In the genomic region with DNA sequence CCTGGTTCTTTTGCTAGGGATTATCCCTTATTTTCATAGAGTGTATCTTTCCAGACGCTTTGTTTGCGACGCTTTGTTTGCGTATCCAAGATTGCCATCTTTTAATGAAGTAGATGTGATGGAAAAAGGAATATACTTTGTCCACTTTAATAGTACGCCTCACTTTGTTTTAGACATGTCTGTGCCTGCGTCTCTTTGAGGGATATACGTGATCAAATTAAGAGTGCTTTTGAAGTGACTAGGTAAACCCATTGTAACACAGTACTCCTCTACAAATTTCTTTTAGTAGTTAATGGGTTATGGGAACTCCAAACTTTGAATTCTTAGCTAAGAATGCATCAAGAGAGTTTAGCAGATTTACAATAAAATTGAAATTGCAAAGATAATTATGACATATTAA, we compare ENCODE assay signal across 20 cellular contexts. TPM values are rescaled to one million over a fixed set of nuclear protein-coding genes. Genes with fewer than 3 reads are reported as not detected.
DNase-seq lines count a peak whose midpoint lies in the region; ATAC-seq, FAIRE-seq and TF ChIP-seq lines count a peak whose summit lies in the region.
"Had no signal": no experiment of that assay in that cellular context is flagged by ENCODE, and none has a peak within 500 bp of the region (broad histone marks: within the 10 kb centered on the region; RNA-seq: fewer than 3 reads in every experiment).

No MANE protein-coding gene starts in this region.

- H3K36me3 ChIP-seq in bronchial epithelial cell (ENCODE audit: control insufficient read depth, insufficient read depth, low read length) (no peaks in the 10 kb centered on the region), gastrocnemius medialis (no peaks in the 10 kb centered on the region)
- H3K36me3 ChIP-seq: HAP-1 had no signal

- intact Hi-C loops in gastrocnemius medialis (cut with DNase I; ENCODE audit: low total_unique reads) = no loop called here

- peaks cover 62 to 75% of the 10 kb centered on the region in 2 donors for H3K4me1 ChIP-seq in gastrocnemius medialis

- no peak for TF ChIP-seq CTCF in bronchial epithelial cell (IDR thresholded peaks at IDR 0.05; ENCODE audit: insufficient read depth, low read length, severe bottlenecking)
- no peak for TF ChIP-seq CTCF in gastrocnemius medialis (IDR thresholded peaks at IDR 0.05 in 4 of 5, conservative IDR thresholded peaks at IDR 0.05 in 1 of 5)

- no peak for ATAC-seq in gastrocnemius medialis
- ATAC-seq in GM19397 (IDR thresholded peaks at IDR 0.05; ENCODE audit: unreplicated experiment) = no peak
- no peak for ATAC-seq in HG03135 (IDR thresholded peaks at IDR 0.05; ENCODE audit: unreplicated experiment)

- TF ChIP-seq POLR2A in GM12892 (IDR thresholded peaks at IDR 0.05; ENCODE audit: low read depth, low read length) (no peak), gastrocnemius medialis (IDR thresholded peaks at IDR 0.05) (no peak)

- H3K9me3 ChIP-seq in gastrocnemius medialis = no peaks in the 10 kb centered on the region
- H3K9me3 ChIP-seq: HAP-1 had no signal

- H3K4me3 ChIP-seq in bronchial epithelial cell (ENCODE audit: low read depth, low read length) = no peak overlapping the region
- H3K4me3 ChIP-seq in gastrocnemius medialis = no peak overlapping the region
- H3K4me3 ChIP-seq: BLaER1 treated with 17β-estradiol and CSF1 and Interleukin-3, amounts not matched to agents 10 nM and 100 nM; GM23248; HAP-1; K562 had no signal

- H3K27ac ChIP-seq in gastrocnemius medialis = peak overlapping the region in 3 of 4 donors; percentile 56 to 70 (median 70)
- H3K27ac ChIP-seq: BLaER1 treated with 17β-estradiol and CSF1 and Interleukin-3, amounts not matched to agents 10 nM and 100 nM; GM23248 had no signal

- FAIRE-seq in GM12892 (lab: Jason Lieb, UNC) (peak; percentile 60), bronchial epithelial cell (lab: Jason Lieb, UNC) (no peak)
- FAIRE-seq: D721Med, HTR-8/SVneo had no signal

- DNase-seq in NCI-H1105 treated with DMSO at 0.1 percent for 48 hours (lab: John Stamatoyannopoulos, UW) (peak; percentile 35), NCI-H1105 (lab: John Stamatoyannopoulos, UW) (no peak), GM12892 (ENCODE audit: insufficient read length) (no peak), bronchial epithelial cell (ENCODE audit: low read depth) (peak; percentile 70), gastrocnemius medialis (no peak), NCI-H1694 treated with DMSO at 0.1 percent for 48 hours (lab: John Stamatoyannopoulos, UW) (no peak)
- DNase-seq: 8988T; CD8-positive, alpha-beta memory T cell; COR-L47; DMS79 treated with DMSO at 0.1 percent for 48 hours; GF-D8; GM23248; IMR-90 had no signal

- H3K27me3 ChIP-seq in bronchial epithelial cell (ENCODE audit: control insufficient read depth, insufficient read depth, low read length) (no peaks in the 10 kb centered on the region), gastrocnemius medialis (no peaks in the 10 kb centered on the region)
- H3K27me3 ChIP-seq: BLaER1 treated with 17β-estradiol and CSF1 and Interleukin-3, amounts not matched to agents 10 nM and 100 nM had no signal

- in situ Hi-C loops in gastrocnemius medialis (cut with MboI; ENCODE audit: low sequenced_read_pairs in 4 of 4) = no loop called here

RNA-seq across cellular contexts. Expression of a gene that starts 27.9 kb away (rescaled TPM):
- polyA plus RNA-seq in GM12892 (2012; ENCODE audit: missing spikeins) = 26.6 TPM
- total RNA-seq in bronchial epithelial cell (166 and 269 TPM in 2 replicates), gastrocnemius medialis (10 to 100 TPM; 34.7 to 56.8 (median 38.2) TPM)

Comparison
In these comparisons a context has a peak if more than half of its experiments do, and no peak if none do; other contexts are left out.
1. DNase-seq: peak in NCI-H1105 treated with DMSO at 0.1 percent for 48 hours (single experiment) and bronchial epithelial cell (single experiment); none in NCI-H1105 (single experiment), GM12892 (single experiment), gastrocnemius medialis (0 of 2) and NCI-H1694 treated with DMSO at 0.1 percent for 48 hours (single experiment).